In the genomic region with DNA sequence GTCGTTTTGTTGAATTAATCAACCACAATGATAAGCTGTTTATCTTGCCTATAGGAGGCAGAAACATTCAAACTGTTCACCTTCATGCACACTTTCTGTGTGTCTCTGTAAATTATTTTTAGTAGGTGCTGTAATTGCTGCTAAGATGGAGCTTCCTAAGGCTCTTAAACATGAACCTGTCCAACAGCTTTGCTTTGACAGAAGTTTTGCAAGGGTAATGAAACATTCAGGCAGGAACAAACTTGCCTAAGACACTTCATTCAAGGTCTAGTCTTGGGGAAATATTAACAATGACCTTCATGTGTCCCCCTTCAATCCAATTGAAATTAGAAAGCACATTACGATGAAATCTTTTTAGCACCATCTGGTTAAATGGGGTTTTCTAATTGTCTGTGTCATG, we compare ENCODE assay signal across 13 cellular contexts.
DNase-seq lines count a peak whose midpoint lies in the region; ATAC-seq and TF ChIP-seq lines count a peak whose summit lies in the region.
"Had no signal": no experiment of that assay in that cellular context is flagged by ENCODE, and none has a peak within 500 bp of the region (broad histone marks: within the 10 kb centered on the region; RNA-seq: fewer than 3 reads in every experiment).

No MANE protein-coding gene starts in this region.

- WGBS in heart left ventricle, 4 donors, result 58 to 63% (median 61%) methylated on average over 2 of the region's 2 CpGs
- 55 to 57% methylated on average over 2 of the region's 2 CpGs for WGBS in lower leg skin, 2 donors

- TF ChIP-seq CTCF in cardiac muscle cell (IDR thresholded peaks at IDR 0.05; ENCODE audit: low read depth, low read length) (no peak), heart left ventricle (IDR thresholded peaks at IDR 0.05) (no peak), brain (conservative IDR thresholded peaks at IDR 0.05) (no peak), lower leg skin (IDR thresholded peaks at IDR 0.05) (no peak), lower lobe of right lung (IDR thresholded peaks at IDR 0.05) (no peak)

- H3K4me3 ChIP-seq in cardiac muscle cell, result no peak overlapping the region
- H3K4me3 ChIP-seq in heart left ventricle, result no peak overlapping the region
- no peak overlapping the region for H3K4me3 ChIP-seq in lower leg skin (ENCODE audit: low read depth, poor library complexity, severe bottlenecking)
- H3K4me3 ChIP-seq in lower lobe of right lung, result no peak overlapping the region

- H3K27me3 ChIP-seq in cardiac muscle cell (no peaks in the 10 kb centered on the region), heart left ventricle (no peaks in the 10 kb centered on the region), lower lobe of right lung (ENCODE audit: low read depth) (no peaks in the 10 kb centered on the region)

- TF ChIP-seq POLR2A in heart left ventricle (IDR thresholded peaks at IDR 0.05) (no peak), lower leg skin (IDR thresholded peaks at IDR 0.05) (no peak)

- H3K27me3 Mint-ChIP-seq in brain, result peaks cover 24% of the 10 kb centered on the region
- H3K27me3 Mint-ChIP-seq: dendritic cell treated with granulocyte-macrophage colony-stimulating factor and Interleukin-4, amounts not matched to agents 40 ng/mL and 50 ng/mL, for 4 days; stimulated activated naive CD8-positive, alpha-beta T cell treated with anti-CD3 and anti-CD28 coated beads, Interleukin-15, amount 100 ng/mL, for 72 hours had no signal

- H3K27ac ChIP-seq in cardiac muscle cell, result peak overlapping the region; percentile 81
- no peak overlapping the region for H3K27ac ChIP-seq in heart left ventricle
- no peak overlapping the region for H3K27ac ChIP-seq in lower lobe of right lung

- intact Hi-C loops in heart left ventricle (cut with DNase I) (no loop called here), lower leg skin (cut with DNase I; ENCODE audit: low total_unique reads) (loop anchor here (10.0 kb wide), 1 partner anchor 307 kb away; no protein-coding TSS in a partner anchor), lower lobe of right lung (cut with DNase I) (no loop called here), left ventricle myocardium superior (cut with micrococcal nuclease) (no loop called here)

- H3K9me3 Mint-ChIP-seq in brain, result peaks cover 10 to 15% (median 11%) of the 10 kb centered on the region in 5 experiments

- H3K27ac Mint-ChIP-seq in brain, result peak overlapping the region; percentile 18 to 93 (median 68)
- H3K27ac Mint-ChIP-seq: dendritic cell treated with granulocyte-macrophage colony-stimulating factor and Interleukin-4, amounts not matched to agents 40 ng/mL and 50 ng/mL, for 4 days; stimulated activated naive CD8-positive, alpha-beta T cell treated with anti-CD3 and anti-CD28 coated beads, Interleukin-15, amount 100 ng/mL, for 72 hours had no signal

- H3K36me3 Mint-ChIP-seq in brain, result no peaks in the 10 kb centered on the region

- H3K4me1 Mint-ChIP-seq in brain, result peaks cover 37% of the 10 kb centered on the region

- H3K4me3 Mint-ChIP-seq in brain, result peak overlapping the region; percentile 0 to 61 (median 43)
- H3K4me3 Mint-ChIP-seq: dendritic cell treated with granulocyte-macrophage colony-stimulating factor and Interleukin-4, amounts not matched to agents 40 ng/mL and 50 ng/mL, for 4 days; stimulated activated naive CD8-positive, alpha-beta T cell treated with anti-CD3 and anti-CD28 coated beads, Interleukin-15, amount 100 ng/mL, for 72 hours had no signal

- H3K36me3 ChIP-seq in cardiac muscle cell (no peaks in the 10 kb centered on the region), heart left ventricle (no peaks in the 10 kb centered on the region), lower lobe of right lung (no peaks in the 10 kb centered on the region)

- H3K9me3 ChIP-seq in cardiac muscle cell (ENCODE audit: low read depth), result no peaks in the 10 kb centered on the region
- H3K9me3 ChIP-seq in heart left ventricle, result peaks cover 0 to 12% (median 3%) of the 10 kb centered on the region in 12 donors
- no peaks in the 10 kb centered on the region for H3K9me3 ChIP-seq in lower lobe of right lung

- peak in 1 of 2 donors; percentile 6 for DNase-seq in cardiac muscle cell (ENCODE audit: low read depth in 1 of 2, low spot score in 1 of 2)
- no peak for DNase-seq in heart left ventricle
- no peak for DNase-seq in lower leg skin (ENCODE audit: low spot score in 2 of 2)
- no peak for DNase-seq in lower lobe of right lung
- no peak for DNase-seq in left ventricle myocardium superior
- DNase-seq: activated effector memory CD4-positive, alpha-beta T cell treated with anti-CD3 and anti-CD28 coated beads, Interleukin-2, amount 50 U/mL, for 16 hours; head of caudate nucleus; stimulated activated CD4-positive, alpha-beta T cell treated with anti-CD3 and anti-CD28 coated beads, Interleukin-12 subunit alpha, Interleukin-12 subunit beta, amount 100 ng/mL, for 4 hours; stimulated activated naive CD8-positive, alpha-beta T cell treated with anti-CD3 and anti-CD28 coated beads, Interleukin-15, amount 100 ng/mL, for 72 hours had no signal

- ATAC-seq in heart left ventricle (no peak), HG03442 (IDR thresholded peaks at IDR 0.05; ENCODE audit: unreplicated experiment) (peak; percentile 13), lower lobe of right lung (no peak), GM21576 (IDR thresholded peaks at IDR 0.05; ENCODE audit: unreplicated experiment) (no peak), left ventricle myocardium superior (no peak)
- ATAC-seq: stimulated activated naive CD8-positive, alpha-beta T cell treated with anti-CD3 and anti-CD28 coated beads, Interleukin-15, amount 100 ng/mL, for 72 hours had no signal

- H3K4me1 ChIP-seq in cardiac muscle cell (ENCODE audit: low read depth) (peaks cover 15% of the 10 kb centered on the region), heart left ventricle (no peaks in the 10 kb centered on the region), lower lobe of right lung (no peaks in the 10 kb centered on the region)
